10 cellular contexts compared by ENCODE assay signal in genomic region chr6:111989743-111990142, GRCh38.
DNase-seq lines count a peak whose midpoint lies in the region; ATAC-seq and TF ChIP-seq lines count a peak whose summit lies in the region.
"Had no signal": no experiment of that assay in that cellular context is flagged by ENCODE, and none has a peak within 500 bp of the region (broad histone marks: within the 10 kb centered on the region; RNA-seq: fewer than 3 reads in every experiment).

No MANE protein-coding gene starts in this region.

- no peak overlapping the region for H4K8ac ChIP-seq in mesendoderm (ENCODE audit: low read depth, low read length)

- no peak overlapping the region for H2BK120ac ChIP-seq in mesendoderm (ENCODE audit: low read depth, low read length)

- H3K4ac ChIP-seq in mesendoderm (ENCODE audit: low read depth, low read length): no peak overlapping the region

- H3K4me3 ChIP-seq in Loucy (ENCODE audit: low read length, poor library complexity, severe bottlenecking): no peak overlapping the region
- H3K4me3 ChIP-seq in mesendoderm (ENCODE audit: low read length): no peak overlapping the region
- H3K4me3 ChIP-seq in smooth muscle cell: no peak overlapping the region

- no peak overlapping the region for H3K9ac ChIP-seq in Loucy (ENCODE audit: low read depth, low read length, poor library complexity, severe bottlenecking)
- H3K9ac ChIP-seq in mesendoderm (ENCODE audit: low read length): no peak overlapping the region
- H3K9ac ChIP-seq in smooth muscle cell (ENCODE audit: low read depth): no peak overlapping the region

- H2BK15ac ChIP-seq in mesendoderm (replicated peaks; ENCODE audit: low read depth): no peak overlapping the region

- H3K18ac ChIP-seq in mesendoderm (ENCODE audit: low read length): peak overlapping the region; percentile 65

- WGBS in mesendoderm (ENCODE audit: extremely low coverage, insufficient coverage, low lambda C conversion rate): 100% methylated on average over 1 of the region's 2 CpGs
- WGBS in smooth muscle cell (ENCODE audit: low lambda C conversion rate): 82% methylated on average over 2 of the region's 2 CpGs

- no peaks in the 10 kb centered on the region for H3K27me3 ChIP-seq in Loucy (ENCODE audit: insufficient read depth, low read length, poor library complexity, severe bottlenecking)
- no peaks in the 10 kb centered on the region for H3K27me3 ChIP-seq in mesendoderm (ENCODE audit: insufficient read depth, low read length, poor library complexity)
- H3K27me3 ChIP-seq in smooth muscle cell (ENCODE audit: low read depth): no peaks in the 10 kb centered on the region

- no peak overlapping the region for H2BK5ac ChIP-seq in mesendoderm (ENCODE audit: low read length)

- TF ChIP-seq CTCF in Loucy (conservative IDR thresholded peaks at IDR 0.05; ENCODE audit: low read length) (no peak), smooth muscle cell (IDR thresholded peaks at IDR 0.05; ENCODE audit: borderline replicate concordance, insufficient read depth, poor library complexity, severe bottlenecking) (no peak)

- H3F3A ChIP-seq in Loucy (ENCODE audit: low read depth) (no peaks in the 10 kb centered on the region), smooth muscle cell (ENCODE audit: low read depth) (peaks cover 12% of the 10 kb centered on the region)

- H3K4me1 ChIP-seq in Loucy (ENCODE audit: insufficient read depth, low read length, poor library complexity, severe bottlenecking): peaks cover 57% of the 10 kb centered on the region
- H3K4me1 ChIP-seq in mesendoderm (ENCODE audit: control insufficient read depth, low read depth, low read length): peaks cover 4% of the 10 kb centered on the region
- H3K4me1 ChIP-seq in smooth muscle cell (ENCODE audit: low read depth): peaks cover 10% of the 10 kb centered on the region

- H3K27ac ChIP-seq in mesendoderm (ENCODE audit: low read depth, low read length) (no peak overlapping the region), smooth muscle cell (ENCODE audit: low read depth) (no peak overlapping the region)

- no peaks in the 10 kb centered on the region for H3K79me1 ChIP-seq in mesendoderm (ENCODE audit: low read length)

- no peak overlapping the region for H2AK5ac ChIP-seq in mesendoderm (ENCODE audit: low read length)

- no peaks in the 10 kb centered on the region for H3K9me2 ChIP-seq in Loucy (replicated peaks; ENCODE audit: low read depth, low read length)

- H4K20me1 ChIP-seq in Loucy (ENCODE audit: insufficient read depth, low read length, poor library complexity, severe bottlenecking) (no peaks in the 10 kb centered on the region), smooth muscle cell (ENCODE audit: low read depth) (no peaks in the 10 kb centered on the region)

- H3K23ac ChIP-seq in mesendoderm (ENCODE audit: low read length): no peak overlapping the region

- DNase-seq in mesendoderm (no peak), COLO829 (ENCODE audit: low spot score) (no peak), smooth muscle cell (lab: John Stamatoyannopoulos, UW; ENCODE audit: unreplicated experiment) (no peak), NCI-H1048 (lab: John Stamatoyannopoulos, UW) (no peak), NCI-H187 treated with DMSO at 0.1 percent for 48 hours (lab: John Stamatoyannopoulos, UW) (no peak)
- DNase-seq: left colon had no signal

- H2AFZ ChIP-seq in Loucy (ENCODE audit: low read length) (no peak overlapping the region), smooth muscle cell (ENCODE audit: low read depth) (no peak overlapping the region)

- H3K9me3 ChIP-seq in Loucy (ENCODE audit: insufficient read depth, low read depth, low read length) (no peaks in the 10 kb centered on the region), smooth muscle cell (replicated peaks; ENCODE audit: low read depth) (no peaks in the 10 kb centered on the region)

- H3K36me3 ChIP-seq in Loucy (ENCODE audit: insufficient read depth, low read length) (no peaks in the 10 kb centered on the region), mesendoderm (ENCODE audit: control insufficient read depth, insufficient read depth, low read length) (no peaks in the 10 kb centered on the region), smooth muscle cell (ENCODE audit: low read depth) (no peaks in the 10 kb centered on the region)

- H3K4me2 ChIP-seq in Loucy (ENCODE audit: low read depth, low read length, poor library complexity, severe bottlenecking) (peak overlapping the region; percentile 1), mesendoderm (ENCODE audit: low read length) (no peak overlapping the region), smooth muscle cell (no peak overlapping the region)

- no peak overlapping the region for H3K56ac ChIP-seq in mesendoderm (ENCODE audit: low read length)

- no peaks in the 10 kb centered on the region for H3K79me2 ChIP-seq in Loucy (ENCODE audit: insufficient read depth, low read length)
- no peaks in the 10 kb centered on the region for H3K79me2 ChIP-seq in mesendoderm (ENCODE audit: control insufficient read depth, insufficient read depth, low read length)
- no peaks in the 10 kb centered on the region for H3K79me2 ChIP-seq in smooth muscle cell (ENCODE audit: low read depth)

- H4K5ac ChIP-seq in mesendoderm (ENCODE audit: low read length): no peak overlapping the region

- ATAC-seq in GM18511 (IDR thresholded peaks at IDR 0.05; ENCODE audit: unreplicated experiment) (peak; percentile 53), GM21576 (IDR thresholded peaks at IDR 0.05; ENCODE audit: unreplicated experiment) (peak; percentile 57)
- ATAC-seq: HCT116, left colon had no signal
